In the genomic region with DNA sequence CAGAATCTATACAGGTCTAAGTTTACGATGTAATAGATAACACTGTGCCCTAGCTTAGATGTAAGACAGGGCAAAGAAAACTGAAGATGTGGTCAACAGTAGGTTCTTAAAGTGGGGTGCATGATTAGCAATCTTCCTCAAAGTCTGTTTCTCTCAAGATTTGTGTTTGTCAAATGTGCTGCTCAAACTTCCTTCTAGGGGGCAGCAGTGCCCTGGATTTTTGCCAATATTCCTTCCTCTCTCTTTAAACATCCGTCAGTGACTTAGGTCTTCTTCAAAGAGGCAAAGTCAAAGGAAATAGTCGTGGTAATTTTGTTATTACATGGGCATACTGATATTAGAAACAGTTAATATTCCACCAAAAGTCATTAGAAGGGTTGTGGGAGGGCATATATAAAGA, we compare ENCODE assay signal across 12 cellular contexts. TPM values are rescaled to one million over a fixed set of nuclear protein-coding genes. Genes with fewer than 3 reads are reported as not detected.
DNase-seq lines count a peak whose midpoint lies in the region; ATAC-seq, FAIRE-seq and TF ChIP-seq lines count a peak whose summit lies in the region.
"Had no signal": no experiment of that assay in that cellular context is flagged by ENCODE, and none has a peak within 500 bp of the region (broad histone marks: within the 10 kb centered on the region; RNA-seq: fewer than 3 reads in every experiment).

No MANE protein-coding gene starts in this region.

- no peaks in the 10 kb centered on the region for H3K9me2 ChIP-seq in HCT116 (ENCODE audit: insufficient read depth)

- TF ChIP-seq RAD21 in HCT116 (IDR thresholded peaks at IDR 0.05; ENCODE audit: low read depth): peak; percentile 39; the same call in 1 of the 2 replicates

- H3K27ac ChIP-seq in HCT116 (ENCODE audit: low read depth, low read length): no peak overlapping the region
- H3K27ac ChIP-seq in kidney (ENCODE audit: low read depth in 2 of 2, low read length in 2 of 2): no peak overlapping the region
- H3K27ac ChIP-seq: epithelial cell of prostate, testis had no signal

- intact Hi-C loops in HCT116 (cut with micrococcal nuclease) (loop anchor here (10.0 kb wide), 1 partner anchor 509 kb away; no protein-coding TSS in a partner anchor), kidney (cut with DNase I) (no loop called here)

- in situ Hi-C loops in SK-MEL-5 (cut with HindIII; ENCODE audit: low pct_unique_long_range_greater_than_20kb, low sequenced_read_pairs): no loop called here

- H3K4me3 ChIP-seq in BE2C (ENCODE audit: low read depth, low read length) (no peak overlapping the region), HCT116 (replicated peaks in 1 of 2; ENCODE audit: low read depth in 1 of 2, low read length in 2 of 2) (no peak overlapping the region), kidney (ENCODE audit: low read length in 2 of 2) (no peak overlapping the region)
- H3K4me3 ChIP-seq: testis had no signal

- no peak for FAIRE-seq in kidney (lab: Jason Lieb, UNC)
- FAIRE-seq: GM19239 had no signal

- no peaks in the 10 kb centered on the region for H3K79me2 ChIP-seq in HCT116 (ENCODE audit: insufficient read depth, low read length)

- no peaks in the 10 kb centered on the region for H3K27me3 ChIP-seq in BE2C
- H3K27me3 ChIP-seq in HCT116 (ENCODE audit: insufficient read depth, low read length): no peaks in the 10 kb centered on the region
- H3K27me3 ChIP-seq: testis had no signal

- H3K9ac ChIP-seq in HCT116 (ENCODE audit: low read length) (no peak overlapping the region), kidney (ENCODE audit: low read length in 2 of 2) (no peak overlapping the region)

- peak; percentile 21 for DNase-seq in BE2C
- DNase-seq in HCT116 (ENCODE audit: low read depth, low spot score): peak; percentile 24
- peak; percentile 52 for DNase-seq in SK-MEL-5 (ENCODE audit: low read depth, low spot score)
- DNase-seq in kidney: no peak
- no peak for DNase-seq in mucosa of gallbladder (ENCODE audit: low spot score)
- no peak for DNase-seq in NCI-H1105 treated with DMSO at 0.1 percent for 48 hours (lab: John Stamatoyannopoulos, UW)
- no peak for DNase-seq in GDM1 (lab: John Stamatoyannopoulos, UW)
- DNase-seq: NCI-H1694, testis had no signal

- H2AFZ ChIP-seq in HCT116 (ENCODE audit: low read depth, low read length, poor library complexity, severe bottlenecking): peak overlapping the region; percentile 74

- peaks cover 15% of the 10 kb centered on the region for H3K4me1 ChIP-seq in BE2C
- no peaks in the 10 kb centered on the region for H3K4me1 ChIP-seq in HCT116 (ENCODE audit: control insufficient read depth in 1 of 2, insufficient read depth in 2 of 2, low read length in 2 of 2)
- no peaks in the 10 kb centered on the region for H3K4me1 ChIP-seq in kidney (ENCODE audit: control insufficient read depth in 1 of 2, insufficient read depth in 1 of 2, low read depth in 1 of 2, low read length in 2 of 2)
- H3K4me1 ChIP-seq: testis had no signal

- CTCF ChIA-PET in HCT116 (lab: Charles Lee): no interaction called here

- H3K36me3 ChIP-seq in BE2C (no peaks in the 10 kb centered on the region), HCT116 (ENCODE audit: control insufficient read depth in 1 of 2, insufficient read depth in 2 of 2, low read length in 2 of 2) (no peaks in the 10 kb centered on the region), kidney (ENCODE audit: control insufficient read depth in 1 of 2, insufficient read depth in 2 of 2, low read length in 2 of 2) (no peaks in the 10 kb centered on the region)

- RAD21 ChIA-PET in HCT116 (lab: Charles Lee; ENCODE audit: low non-redundant PET in 1 of 2, low total read pairs in 2 of 2, uncharacterized antibody in 2 of 2, unreplicated experiment in 2 of 2): no interaction called here

- H3K9me3 ChIP-seq in BE2C: no peaks in the 10 kb centered on the region
- H3K9me3 ChIP-seq in HCT116 (ENCODE audit: control insufficient read depth in 1 of 2, insufficient read depth in 1 of 2, low read depth in 1 of 2, low read length in 2 of 2): no peaks in the 10 kb centered on the region
- no peaks in the 10 kb centered on the region for H3K9me3 ChIP-seq in kidney (ENCODE audit: control insufficient read depth in 1 of 2, low read length in 2 of 2)
- H3K9me3 ChIP-seq: testis had no signal

- no TSS peak for BruUV-seq in HCT116 (replicated peaks; lab: Mats Ljungman, UMichigan)

- H3K4me2 ChIP-seq in HCT116 (ENCODE audit: low read length): no peak overlapping the region

- TF ChIP-seq POLR2A in HCT116 (IDR thresholded peaks at IDR 0.05; ENCODE audit: borderline replicate concordance, extremely low read depth, insufficient read depth, insufficient read length): no peak

- POLR2A ChIA-PET in HCT116 (lab: Charles Lee): no interaction called here

- ATAC-seq in HCT116: peak; percentile 52; the same call in 1 of the 2 replicates
- ATAC-seq in activated CD4-positive, CD25-positive, alpha-beta regulatory T cell treated with anti-CD3 and anti-CD28 coated beads, Interleukin-2, amount 50 U/mL, for 24 hours: no peak

- H4K20me1 ChIP-seq in HCT116 (ENCODE audit: insufficient read depth): no peaks in the 10 kb centered on the region

- TF ChIP-seq CTCF in BE2C (IDR thresholded peaks at IDR 0.05; ENCODE audit: low read depth, low read length) (peak; percentile 63), HCT116 (IDR thresholded peaks at IDR 0.05 in 2 of 3, conservative IDR thresholded peaks at IDR 0.05 in 1 of 3; ENCODE audit: borderline replicate concordance in 1 of 3, insufficient read depth in 1 of 3, low read depth in 2 of 3, low read length in 2 of 3) (peak; percentile 23 to 66 (median 50); a peak in 4 of 6 replicates), kidney (IDR thresholded peaks at IDR 0.05; ENCODE audit: borderline replicate concordance, extremely low read depth, insufficient read depth) (peak; percentile 16)

TF ChIP-seq in HCT116, 20 proteins besides CTCF, POLR2A, EP300 and RAD21:
- TF ChIP-seq CBX3 (IDR thresholded peaks at IDR 0.05; ENCODE audit: low read depth): no peak
- no peak for TF ChIP-seq ELF1 (IDR thresholded peaks at IDR 0.05; ENCODE audit: borderline replicate concordance, low read depth)
- TF ChIP-seq SIN3A (IDR thresholded peaks at IDR 0.05; ENCODE audit: low read depth): no peak
- TF ChIP-seq EZH2phosphoT487 (IDR thresholded peaks at IDR 0.05; ENCODE audit: borderline replicate concordance): no peak
- no peak for TF ChIP-seq TCF7L2 (IDR thresholded peaks at IDR 0.05; ENCODE audit: borderline replicate concordance, extremely low read depth, insufficient read depth, insufficient read length)
- TF ChIP-seq, protein P1, sequence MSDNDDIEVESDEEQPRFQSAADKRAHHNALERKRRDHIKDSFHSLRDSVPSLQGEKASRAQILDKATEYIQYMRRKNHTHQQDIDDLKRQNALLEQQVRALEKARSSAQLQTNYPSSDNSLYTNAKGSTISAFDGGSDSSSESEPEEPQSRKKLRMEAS (IDR thresholded peaks at IDR 0.05): no peak
- TF ChIP-seq SP1 (IDR thresholded peaks at IDR 0.05; ENCODE audit: low read depth): no peak
- TF ChIP-seq, protein P2, sequence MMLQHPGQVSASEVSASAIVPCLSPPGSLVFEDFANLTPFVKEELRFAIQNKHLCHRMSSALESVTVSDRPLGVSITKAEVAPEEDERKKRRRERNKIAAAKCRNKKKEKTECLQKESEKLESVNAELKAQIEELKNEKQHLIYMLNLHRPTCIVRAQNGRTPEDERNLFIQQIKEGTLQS (IDR thresholded peaks at IDR 0.05): no peak
- no peak for TF ChIP-seq FOSL1 (IDR thresholded peaks at IDR 0.05; ENCODE audit: low read depth)
- no peak for TF ChIP-seq SRF (IDR thresholded peaks at IDR 0.05; ENCODE audit: low read depth)
- TF ChIP-seq EZH2 (IDR thresholded peaks at IDR 0.05): no peak
- no peak for TF ChIP-seq POLR2AphosphoS5 (IDR thresholded peaks at IDR 0.05; ENCODE audit: low read depth, low read length)
- no peak for TF ChIP-seq JUND (IDR thresholded peaks at IDR 0.05)

RNA-seq across cellular contexts. Expression of a gene that starts 4.2 kb away (rescaled TPM):
- 0.80 TPM for polyA plus RNA-seq in BE2C (2012; ENCODE audit: insufficient read depth, insufficient read length, low read depth)
- total RNA-seq in HCT116 (2021; ENCODE audit: unreplicated experiment) (not detected), kidney (not detected), mucosa of gallbladder (not detected)
- polyA plus RNA-seq in HCT116 (2012): not detected in 2 replicates
- total RNA-seq in SK-MEL-5 (2014; rRNA removed; shearing (Covaris generic)): not detected in 2 replicates
- polyA plus RNA-seq in SK-MEL-5 (2015; cell fraction: cytosol; rRNA removed): not detected in 2 replicates
- not detected in 2 replicates for polyA plus RNA-seq in SK-MEL-5 (2015; cell fraction: nucleus; rRNA removed)
- not detected for polyA plus RNA-seq in kidney (ENCODE audit: insufficient read depth, low read depth, low replicate concordance)

Comparison
In these comparisons a context has a peak if more than half of its experiments do, and no peak if none do; other contexts are left out.
1. DNase-seq: peak in BE2C (single experiment), HCT116 (single experiment) and SK-MEL-5 (single experiment); none in kidney (single experiment), mucosa of gallbladder (single experiment), NCI-H1105 treated with DMSO at 0.1 percent for 48 hours (single experiment) and GDM1 (single experiment).
2. Peak in every context shown above with its lines, with median percentiles within 50 percentile points of each other: CTCF ChIP-seq.